In genomic region chr7:130349911-130350782, GRCh38 we compare ENCODE assay signal across 12 cellular contexts. TPM values are rescaled to one million over a fixed set of nuclear protein-coding genes. Genes with fewer than 3 reads are reported as not detected.
DNase-seq lines count a peak whose midpoint lies in the region; ATAC-seq and TF ChIP-seq lines count a peak whose summit lies in the region.
"Had no signal": no experiment of that assay in that cellular context is flagged by ENCODE, and none has a peak within 500 bp of the region (broad histone marks: within the 10 kb centered on the region; RNA-seq: fewer than 3 reads in every experiment).

No MANE protein-coding gene starts in this region.

- H3K36me3 Mint-ChIP-seq in nephron progenitor cell (ENCODE audit: low read depth): no peaks in the 10 kb centered on the region

- peak overlapping the region; percentile 28 for H3K4me3 Mint-ChIP-seq in nephron progenitor cell

- H3K27me3 ChIP-seq in ectodermal cell (ENCODE audit: control insufficient read depth, insufficient read depth, low read length, poor library complexity, severe bottlenecking): no peaks in the 10 kb centered on the region

- peaks cover 48% of the 10 kb centered on the region for H3K4me1 ChIP-seq in ectodermal cell (ENCODE audit: control insufficient read depth, insufficient read depth, low read length)

- H3K36me3 ChIP-seq in ectodermal cell (ENCODE audit: control insufficient read depth, insufficient read depth, low read length): no peaks in the 10 kb centered on the region
- H3K36me3 ChIP-seq: WERI-Rb-1 had no signal

- no peak for ATAC-seq in GM19023 (IDR thresholded peaks at IDR 0.05; ENCODE audit: unreplicated experiment)

- TF ChIP-seq POLR2A in erythroblast (IDR thresholded peaks at IDR 0.05; ENCODE audit: low read length): no peak

- TF ChIP-seq CTCF in nephron progenitor cell (IDR thresholded peaks at IDR 0.05): no peak

- no peaks in the 10 kb centered on the region for H3K9me3 ChIP-seq in ectodermal cell (ENCODE audit: control insufficient read depth, low read length)

- H3K9me3 Mint-ChIP-seq in nephron progenitor cell: no peaks in the 10 kb centered on the region

- H3K4me3 ChIP-seq in ectodermal cell (ENCODE audit: insufficient read depth, low read depth, low read length): no peak overlapping the region

- H3K27ac ChIP-seq in ectodermal cell (ENCODE audit: insufficient read depth, low read depth, low read length, poor library complexity, severe bottlenecking): peak overlapping the region; percentile 78
- H3K27ac ChIP-seq: WERI-Rb-1 had no signal

- peak; percentile 15 for DNase-seq in D341Med (ENCODE audit: low spot score)
- peak; percentile 41 to 62 for DNase-seq in NCI-H187 (lab: John Stamatoyannopoulos, UW)
- no peak for DNase-seq in nephron progenitor cell
- DNase-seq in SK-N-DZ (ENCODE audit: low spot score): no peak
- DNase-seq in HCEC 1CT: no peak
- DNase-seq in erythroblast (lab: John Stamatoyannopoulos, UW): no peak
- DNase-seq: amniotic stem cell, NCI-H1694, occipital lobe had no signal

- peaks cover 72% of the 10 kb centered on the region for H3K4me1 Mint-ChIP-seq in nephron progenitor cell

- H3K27me3 Mint-ChIP-seq in nephron progenitor cell (ENCODE audit: low read depth, poor library complexity): no peaks in the 10 kb centered on the region

- WGBS in ectodermal cell, 2 experiments: 57 to 61% methylated on average over 16 of the region's 16 CpGs

- peak overlapping the region; percentile 98 for H3K27ac Mint-ChIP-seq in nephron progenitor cell

RNA-seq across cellular contexts. Expression of gene CPA5, which starts 5.5 kb away (rescaled TPM):
- not detected for polyA plus RNA-seq in ectodermal cell (2013, experiment 1 of 4)
- polyA plus RNA-seq in ectodermal cell (2013, experiment 2 of 4): not detected
- not detected for polyA plus RNA-seq in ectodermal cell (2013, experiment 3 of 4)
- not detected for polyA plus RNA-seq in ectodermal cell (2013, experiment 4 of 4)
- polyA plus RNA-seq in SK-N-DZ (2014; cell fraction: cytosol; rRNA removed): not detected in 2 replicates
- polyA plus RNA-seq in SK-N-DZ (2014; cell fraction: nucleus; rRNA removed): 0.20 TPM in 1 of 2 replicates, not detected in the other

RNA-seq across cellular contexts. Expression of gene CPA1, which starts 30.1 kb away (rescaled TPM):
- 0.63 TPM for polyA plus RNA-seq in ectodermal cell (2013, experiment 1 of 4)
- not detected for polyA plus RNA-seq in ectodermal cell (2013, experiment 2 of 4)
- 0.37 TPM for polyA plus RNA-seq in ectodermal cell (2013, experiment 3 of 4)
- polyA plus RNA-seq in ectodermal cell (2013, experiment 4 of 4): 0.61 TPM
- polyA plus RNA-seq in SK-N-DZ (2014; cell fraction: cytosol; rRNA removed): 0.67 and 0.76 TPM in 2 replicates
- 2.3 and 3.1 TPM in 2 replicates for polyA plus RNA-seq in SK-N-DZ (2014; cell fraction: nucleus; rRNA removed)

RNA-seq across cellular contexts. Expression of gene CPA4, which starts 57.2 kb away (rescaled TPM):
- 0.46 TPM for polyA plus RNA-seq in ectodermal cell (2013, experiment 1 of 4)
- 0.28 TPM for polyA plus RNA-seq in ectodermal cell (2013, experiment 2 of 4)
- 0.37 TPM for polyA plus RNA-seq in ectodermal cell (2013, experiment 3 of 4)
- polyA plus RNA-seq in ectodermal cell (2013, experiment 4 of 4): 1.4 TPM
- polyA plus RNA-seq in SK-N-DZ (2014; cell fraction: cytosol; rRNA removed): not detected in 2 replicates
- polyA plus RNA-seq in SK-N-DZ (2014; cell fraction: nucleus; rRNA removed): 0.21 TPM in 1 of 2 replicates, not detected in the other

Comparison
In these comparisons a context has a peak if more than half of its experiments do, and no peak if none do; other contexts are left out.
1. DNase-seq: peak in D341Med (single experiment) and NCI-H187 (2 of 2); none in nephron progenitor cell (single experiment), SK-N-DZ (single experiment), HCEC 1CT (single experiment) and erythroblast (0 of 2).